20 cellular contexts compared by ENCODE assay signal in the genomic region with DNA sequence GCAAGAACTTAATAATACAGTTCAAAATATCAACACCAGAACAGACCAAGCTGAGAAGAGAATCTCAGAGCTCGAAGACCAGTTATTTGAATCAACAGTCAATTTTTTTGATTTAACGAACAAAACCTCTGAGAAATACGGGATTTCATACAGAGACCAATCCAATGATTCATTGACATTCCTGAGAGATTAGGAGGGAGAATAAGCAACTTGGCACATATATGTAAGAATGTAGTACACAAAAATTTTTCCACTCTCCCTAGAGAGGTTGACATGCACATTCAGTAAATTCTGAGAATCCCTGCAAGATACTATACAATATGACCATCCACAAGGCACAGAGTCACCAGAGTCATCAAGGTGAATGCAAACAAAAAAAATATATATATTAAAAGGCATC.
"Had no signal": no experiment of that assay in that cellular context is flagged by ENCODE, and none has a peak within 500 bp of the region (broad histone marks: within the 10 kb centered on the region; RNA-seq: fewer than 3 reads in every experiment).

No MANE protein-coding gene starts in this region.

- H3K9me3 Mint-ChIP-seq: activated T-helper 1 cell treated with anti-CD3 and anti-CD28 coated beads, Interleukin-12 subunit alpha, Interleukin-12 subunit beta, Interleukin-2, Interleukin-4 antibody, amounts not matched to agents 30 ng/mL and 10 ng/mL and 1 ng/mL, durations not matched to agents 14 hours and 24 hours and 36 hours; brain; stimulated activated naive CD8-positive, alpha-beta T cell treated with anti-CD3 and anti-CD28 coated beads, Interleukin-15, Interleukin-2, amounts not matched to agents 100 ng/mL and 50 ng/mL, for 24 hours had no signal

- DNase-seq: activated CD4-positive, alpha-beta T cell treated with anti-CD3 and anti-CD28 coated beads for 48 hours; activated CD8-positive, alpha-beta memory T cell treated with anti-CD3 and anti-CD28 coated beads, Interleukin-2, amount 50 U/mL, for 48 hours; activated CD8-positive, alpha-beta T cell treated with anti-CD3 and anti-CD28 coated beads, Interleukin-2, amount 10 ng/mL, durations not matched to agents 7 days and 5 days; activated naive CD4-positive, alpha-beta T cell; dorsolateral prefrontal cortex; esophagus squamous epithelium; left ventricle myocardium superior; ovary; stimulated activated CD4-positive, alpha-beta T cell treated with anti-CD3 and anti-CD28 coated beads, Interleukin-15, amount 100 ng/mL, for 24 hours; stimulated activated CD4-positive, alpha-beta T cell treated with anti-CD3 and anti-CD28 coated beads, Interleukin-4, amount 100 ng/mL, for 24 hours; T-helper 1 cell; testis; upper lobe of right lung had no signal

- H3K4me1 Mint-ChIP-seq: neural crest cell, WTC11 had no signal

- H3K4me3 ChIP-seq: dorsolateral prefrontal cortex, esophagus squamous epithelium, gastroesophageal sphincter, ovary, testis, upper lobe of right lung had no signal

- H3K27me3 ChIP-seq: dorsolateral prefrontal cortex, esophagus squamous epithelium, gastroesophageal sphincter, ovary, testis, upper lobe of right lung had no signal

- H3K36me3 Mint-ChIP-seq: brain, WTC11 had no signal

- H3K4me1 ChIP-seq: esophagus squamous epithelium, gastroesophageal sphincter, testis, upper lobe of right lung had no signal

- H3K9me3 ChIP-seq: esophagus squamous epithelium, gastroesophageal sphincter, ovary, testis, upper lobe of right lung had no signal

- H3K27ac Mint-ChIP-seq: activated CD8-positive, alpha-beta T cell treated with anti-CD3 and anti-CD28 coated beads, Interleukin-2, amount 10 ng/mL, durations not matched to agents 7 days and 5 days; activated T-helper 1 cell treated with anti-CD3 and anti-CD28 coated beads, Interleukin-12 subunit alpha, Interleukin-12 subunit beta, Interleukin-2, Interleukin-4 antibody, amounts not matched to agents 30 ng/mL and 10 ng/mL and 1 ng/mL, durations not matched to agents 14 hours and 24 hours and 36 hours; brain; stimulated activated naive CD8-positive, alpha-beta T cell treated with anti-CD3 and anti-CD28 coated beads, Interleukin-15, Interleukin-2, amounts not matched to agents 100 ng/mL and 50 ng/mL, for 24 hours; WTC11 had no signal

- ATAC-seq: activated CD8-positive, alpha-beta T cell treated with anti-CD3 and anti-CD28 coated beads, Interleukin-2, amount 10 ng/mL, durations not matched to agents 7 days and 5 days; gastroesophageal sphincter; left ventricle myocardium superior; upper lobe of right lung; WTC11 had no signal

- H3K4me3 Mint-ChIP-seq: activated CD8-positive, alpha-beta T cell treated with anti-CD3 and anti-CD28 coated beads, Interleukin-2, amount 10 ng/mL, durations not matched to agents 7 days and 5 days; activated T-helper 1 cell treated with anti-CD3 and anti-CD28 coated beads, Interleukin-12 subunit alpha, Interleukin-12 subunit beta, Interleukin-2, Interleukin-4 antibody, amounts not matched to agents 30 ng/mL and 10 ng/mL and 1 ng/mL, durations not matched to agents 14 hours and 24 hours and 36 hours; brain; neural crest cell; stimulated activated naive CD8-positive, alpha-beta T cell treated with anti-CD3 and anti-CD28 coated beads, Interleukin-15, Interleukin-2, amounts not matched to agents 100 ng/mL and 50 ng/mL, for 24 hours; WTC11 had no signal

- H3K36me3 ChIP-seq: esophagus squamous epithelium, gastroesophageal sphincter, ovary, upper lobe of right lung had no signal

- H3K27me3 Mint-ChIP-seq: brain; stimulated activated naive CD8-positive, alpha-beta T cell treated with anti-CD3 and anti-CD28 coated beads, Interleukin-15, Interleukin-2, amounts not matched to agents 100 ng/mL and 50 ng/mL, for 24 hours had no signal

- H3K27ac ChIP-seq: dorsolateral prefrontal cortex, esophagus squamous epithelium, gastroesophageal sphincter, ovary, testis, upper lobe of right lung had no signal

- FAIRE-seq: endometrium had no signal
